Comparison of ENCODE assay signal across 12 cellular contexts in genomic region chr3:171055336-171056178, GRCh38. TPM values are rescaled to one million over a fixed set of nuclear protein-coding genes. Genes with fewer than 3 reads are reported as not detected.
DNase-seq lines count a peak whose midpoint lies in the region; ATAC-seq and TF ChIP-seq lines count a peak whose summit lies in the region.
"Had no signal": no experiment of that assay in that cellular context is flagged by ENCODE, and none has a peak within 500 bp of the region (broad histone marks: within the 10 kb centered on the region; RNA-seq: fewer than 3 reads in every experiment).

No MANE protein-coding gene starts in this region.

- TF ChIP-seq CTCF in fibroblast of the aortic adventitia (IDR thresholded peaks at IDR 0.05; ENCODE audit: insufficient read depth, low read length) = no peak

- no peaks in the 10 kb centered on the region for H3K27me3 Mint-ChIP-seq in activated T-helper 17 cell treated with anti-CD3 and anti-CD28 coated beads, Interleukin-2, amount 50 U/mL, for 72 hours

- H3K4me1 Mint-ChIP-seq in activated T-helper 17 cell treated with anti-CD3 and anti-CD28 coated beads, Interleukin-2, amount 50 U/mL, for 72 hours = no peaks in the 10 kb centered on the region

- no peaks in the 10 kb centered on the region for H3K9me3 Mint-ChIP-seq in activated T-helper 17 cell treated with anti-CD3 and anti-CD28 coated beads, Interleukin-2, amount 50 U/mL, for 72 hours

- no peak overlapping the region for H3K4me3 Mint-ChIP-seq in activated T-helper 17 cell treated with anti-CD3 and anti-CD28 coated beads, Interleukin-2, amount 50 U/mL, for 72 hours
- H3K4me3 Mint-ChIP-seq: activated CD8-positive, alpha-beta T cell treated with anti-CD3 and anti-CD28 coated beads, Interleukin-2, amount 10 ng/mL, durations not matched to agents 7 days and 5 days had no signal

- H3K4me3 ChIP-seq in fibroblast of the aortic adventitia (ENCODE audit: low read depth, low read length) = no peak overlapping the region
- H3K4me3 ChIP-seq: Peyer's patch, transverse colon had no signal

- H3K27ac Mint-ChIP-seq in activated T-helper 17 cell treated with anti-CD3 and anti-CD28 coated beads, Interleukin-2, amount 50 U/mL, for 72 hours = no peak overlapping the region
- H3K27ac Mint-ChIP-seq: activated CD8-positive, alpha-beta T cell treated with anti-CD3 and anti-CD28 coated beads, Interleukin-2, amount 10 ng/mL, durations not matched to agents 7 days and 5 days had no signal

- peak; percentile 40 for ATAC-seq in activated T-helper 17 cell treated with anti-CD3 and anti-CD28 coated beads, Interleukin-2, amount 50 U/mL, for 72 hours (replicated peaks)
- no peak for ATAC-seq in GM21390 (IDR thresholded peaks at IDR 0.05; ENCODE audit: unreplicated experiment)
- ATAC-seq in HG03469 (IDR thresholded peaks at IDR 0.05; ENCODE audit: unreplicated experiment) = no peak
- no peak for ATAC-seq in GM19328 (IDR thresholded peaks at IDR 0.05; ENCODE audit: unreplicated experiment)
- ATAC-seq: activated CD8-positive, alpha-beta T cell treated with anti-CD3 and anti-CD28 coated beads, Interleukin-2, amount 10 ng/mL, durations not matched to agents 7 days and 5 days had no signal

- peaks cover 3% of the 10 kb centered on the region for H3K36me3 Mint-ChIP-seq in activated T-helper 17 cell treated with anti-CD3 and anti-CD28 coated beads, Interleukin-2, amount 50 U/mL, for 72 hours (ENCODE audit: low read depth)

- peak; percentile 43 for DNase-seq in A172 (ENCODE audit: low spot score)
- peak; percentile 51 for DNase-seq in HT-29 (ENCODE audit: low spot score)
- peak; percentile 62 for DNase-seq in fibroblast of the aortic adventitia (ENCODE audit: low read depth)
- no peak for DNase-seq in iPS-NIHi11 (ENCODE audit: low spot score)
- DNase-seq: activated CD8-positive, alpha-beta T cell treated with anti-CD3 and anti-CD28 coated beads, Interleukin-2, amount 10 ng/mL, durations not matched to agents 7 days and 5 days; central memory CD4-positive, alpha-beta T cell; Peyer's patch; transverse colon had no signal

RNA-seq across cellular contexts. Expression of gene SLC2A2, which starts 29.0 kb away (rescaled TPM):
- 0.07 TPM in 2 replicates for total RNA-seq in A172 (2014; rRNA removed; shearing (Covaris generic))
- total RNA-seq in HT-29 (2014; rRNA removed; shearing (Covaris generic)) = 0.03 and 0.05 TPM in 2 replicates
- total RNA-seq in activated T-helper 17 cell treated with anti-CD3 and anti-CD28 coated beads, Interleukin-2, amount 50 U/mL, for 72 hours = not detected
- total RNA-seq in fibroblast of the aortic adventitia (ENCODE audit: low replicate concordance) = not detected in 2 replicates
- total RNA-seq: activated CD8-positive, alpha-beta T cell treated with anti-CD3 and anti-CD28 coated beads, Interleukin-2, amount 10 ng/mL, durations not matched to agents 7 days and 5 days; transverse colon had no signal
